ENCODE assay signal across 9 cellular contexts in the genomic region with DNA sequence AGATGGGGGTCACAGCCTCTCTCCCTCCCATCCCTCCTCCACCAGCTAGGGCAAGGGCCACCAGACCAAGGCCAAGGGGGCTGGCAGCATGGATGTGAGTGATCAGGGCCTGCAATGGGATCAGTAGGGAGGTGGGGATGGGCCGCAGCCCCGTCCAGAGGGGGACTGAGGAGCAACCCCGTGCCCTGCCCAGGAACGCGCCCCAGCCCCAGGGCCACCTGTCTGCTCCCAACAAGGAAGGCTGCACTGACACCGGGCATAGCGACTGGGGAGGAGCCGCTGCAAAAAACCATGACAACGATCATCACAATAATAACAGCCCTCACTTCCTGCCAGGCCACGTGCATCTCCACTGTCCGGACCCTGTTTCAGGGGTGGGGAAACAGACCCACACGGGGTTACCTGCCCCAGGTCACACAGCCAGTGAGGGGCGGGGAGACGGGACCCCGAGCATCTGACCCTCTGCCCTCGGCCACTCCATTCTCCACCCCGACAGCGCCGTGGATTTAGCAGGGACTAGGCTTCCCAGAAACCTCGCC. TPM values are rescaled to one million over a fixed set of nuclear protein-coding genes. Genes with fewer than 3 reads are reported as not detected.
DNase-seq lines count a peak whose midpoint lies in the region; TF ChIP-seq lines count a peak whose summit lies in the region.
"Had no signal": no experiment of that assay in that cellular context is flagged by ENCODE, and none has a peak within 500 bp of the region (broad histone marks: within the 10 kb centered on the region; RNA-seq: fewer than 3 reads in every experiment).

No MANE protein-coding gene starts in this region.

- H3K4me1 ChIP-seq in osteoblast (ENCODE audit: insufficient read depth, low read length), result peaks cover 27% of the 10 kb centered on the region
- peaks cover 6 to 84% (median 67%) of the 10 kb centered on the region in 4 donors for H3K4me1 ChIP-seq in tibial nerve

- no peaks in the 10 kb centered on the region for H3K27me3 ChIP-seq in osteoblast (ENCODE audit: insufficient read depth, low read length)
- H3K27me3 ChIP-seq in tibial nerve, result no peaks in the 10 kb centered on the region

- no peak for TF ChIP-seq EP300 in tibial nerve (IDR thresholded peaks at IDR 0.05)

- no peak overlapping the region for H2AFZ ChIP-seq in osteoblast (ENCODE audit: low read length)

- no peak for TF ChIP-seq CTCF in coronary artery (IDR thresholded peaks at IDR 0.05)
- no peak for TF ChIP-seq CTCF in osteoblast (IDR thresholded peaks at IDR 0.05; ENCODE audit: extremely low read depth, low read depth, low read length)
- TF ChIP-seq CTCF in tibial nerve (IDR thresholded peaks at IDR 0.05), result no peak

- no peak for TF ChIP-seq POLR2A in tibial nerve (IDR thresholded peaks at IDR 0.05)

- 20 to 68% methylated on average over 4 to 13 of the region's 20 CpGs for WGBS in tibial nerve, 2 donors

- H3K4me2 ChIP-seq in osteoblast (ENCODE audit: insufficient read depth, low read length), result no peak overlapping the region

- H3K27ac ChIP-seq in coronary artery (no peak overlapping the region), osteoblast (ENCODE audit: low read depth, low read length) (no peak overlapping the region), tibial nerve (peak overlapping the region in 2 of 4 donors; percentile 69 to 89)

- H3K4me3 ChIP-seq in coronary artery, result peak overlapping the region; percentile 42
- no peak overlapping the region for H3K4me3 ChIP-seq in osteoblast (ENCODE audit: insufficient read depth, low read length)
- H3K4me3 ChIP-seq in tibial nerve, result no peak overlapping the region

- H4K20me1 ChIP-seq in osteoblast (ENCODE audit: insufficient read depth, low read length), result peaks cover 63% of the 10 kb centered on the region

- H3K9me3 ChIP-seq in osteoblast (ENCODE audit: low read depth, low read length), result no peaks in the 10 kb centered on the region
- H3K9me3 ChIP-seq in tibial nerve, result no peaks in the 10 kb centered on the region

- peaks cover 84% of the 10 kb centered on the region for H3K79me2 ChIP-seq in osteoblast (ENCODE audit: insufficient read depth, low read length)

- DNase-seq in DMS79 treated with DMSO at 0.1 percent for 48 hours (lab: John Stamatoyannopoulos, UW) (peak; percentile 42), NCI-H1105 (lab: John Stamatoyannopoulos, UW) (peak; percentile 66), coronary artery (ENCODE audit: low spot score) (no peak), osteoblast (ENCODE audit: insufficient read length, low spot score, missing footprints) (peak; percentile 84), tibial nerve (ENCODE audit: low spot score in 2 of 2) (no peak), ureter (ENCODE audit: low spot score) (no peak), nucleus accumbens (lab: John Stamatoyannopoulos, UW) (no peak)
- DNase-seq in stimulated activated CD4-positive, alpha-beta T cell treated with anti-CD3 and anti-CD28 coated beads, Interleukin-1b, Interleukin-23, amount 100 ng/mL, for 48 hours, result no peak
- DNase-seq: activated naive CD8-positive, alpha-beta T cell treated with anti-CD3 and anti-CD28 coated beads, Interleukin-2, amount 10 ng/mL, durations not matched to agents 7 days and 5 days had no signal

- H3K36me3 ChIP-seq in osteoblast (ENCODE audit: insufficient read depth, low read length), result no peaks in the 10 kb centered on the region
- no peaks in the 10 kb centered on the region for H3K36me3 ChIP-seq in tibial nerve

RNA-seq across cellular contexts. Expression of a gene that starts 24.3 kb away (rescaled TPM):
- 45.2 and 47.1 TPM in 2 replicates for total RNA-seq in osteoblast
- 100 to 1,000 TPM; 211 to 265 (median 225) TPM for total RNA-seq in tibial nerve
- total RNA-seq in ureter, result 200 TPM

Comparison
In these comparisons a context has a peak if more than half of its experiments do, and no peak if none do; other contexts are left out.
1. DNase-seq: peak in DMS79 treated with DMSO at 0.1 percent for 48 hours (single experiment), NCI-H1105 (single experiment) and osteoblast (single experiment); none in coronary artery (single experiment), tibial nerve (0 of 2), ureter (single experiment), nucleus accumbens (0 of 56) and stimulated activated CD4-positive, alpha-beta T cell treated with anti-CD3 and anti-CD28 coated beads, Interleukin-1b, Interleukin-23, amount 100 ng/mL, for 48 hours (single experiment).